18 cellular contexts compared by ENCODE assay signal in the genomic region with DNA sequence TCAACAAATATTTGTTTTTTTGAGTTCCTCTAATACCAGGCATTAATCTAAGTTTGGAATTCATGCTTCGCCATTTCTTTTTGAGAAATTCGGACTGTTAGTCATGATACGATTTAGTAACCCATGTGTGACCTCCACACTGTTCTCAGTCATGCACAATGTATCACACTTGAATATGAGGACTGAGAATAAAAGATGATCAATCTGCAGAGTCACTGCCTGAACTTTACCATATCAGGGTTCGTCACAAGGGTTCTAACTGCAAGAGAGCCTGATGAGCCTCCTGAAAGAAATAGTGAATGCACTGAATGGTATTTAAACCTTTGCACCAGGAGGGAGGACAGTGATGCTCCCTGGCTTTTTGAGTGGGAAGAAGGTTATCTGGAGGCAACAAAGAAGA. TPM values are rescaled to one million over a fixed set of nuclear protein-coding genes. Genes with fewer than 3 reads are reported as not detected.
DNase-seq lines count a peak whose midpoint lies in the region; ATAC-seq lines count a peak whose summit lies in the region.
"Had no signal": no experiment of that assay in that cellular context is flagged by ENCODE, and none has a peak within 500 bp of the region (broad histone marks: within the 10 kb centered on the region; RNA-seq: fewer than 3 reads in every experiment).

No MANE protein-coding gene starts in this region.

- peaks cover 2% of the 10 kb centered on the region for H3K27me3 Mint-ChIP-seq in activated naive CD8-positive, alpha-beta T cell
- H3K27me3 Mint-ChIP-seq in activated naive CD8-positive, alpha-beta T cell treated with anti-CD3 and anti-CD28 coated beads for 36 hours, result peaks cover 38% of the 10 kb centered on the region
- H3K27me3 Mint-ChIP-seq in central memory CD8-positive, alpha-beta T cell, result no peaks in the 10 kb centered on the region
- peaks cover 19% of the 10 kb centered on the region for H3K27me3 Mint-ChIP-seq in stimulated activated naive CD8-positive, alpha-beta T cell treated with anti-CD3 and anti-CD28 coated beads, Interleukin-15, Interleukin-2, amounts not matched to agents 100 ng/mL and 50 ng/mL, for 24 hours
- H3K27me3 Mint-ChIP-seq: CD4-positive, alpha-beta T cell had no signal

- H3K9me3 Mint-ChIP-seq in activated naive CD8-positive, alpha-beta T cell (ENCODE audit: low read depth), result no peaks in the 10 kb centered on the region
- H3K9me3 Mint-ChIP-seq in activated naive CD8-positive, alpha-beta T cell treated with anti-CD3 and anti-CD28 coated beads for 36 hours, result peaks cover 4% of the 10 kb centered on the region
- H3K9me3 Mint-ChIP-seq in central memory CD8-positive, alpha-beta T cell, result no peaks in the 10 kb centered on the region
- no peaks in the 10 kb centered on the region for H3K9me3 Mint-ChIP-seq in stimulated activated naive CD8-positive, alpha-beta T cell treated with anti-CD3 and anti-CD28 coated beads, Interleukin-15, Interleukin-2, amounts not matched to agents 100 ng/mL and 50 ng/mL, for 24 hours
- H3K9me3 Mint-ChIP-seq: CD4-positive, alpha-beta T cell had no signal

- no peaks in the 10 kb centered on the region for H3K36me3 Mint-ChIP-seq in activated naive CD8-positive, alpha-beta T cell
- H3K36me3 Mint-ChIP-seq in activated naive CD8-positive, alpha-beta T cell treated with anti-CD3 and anti-CD28 coated beads for 36 hours, result peaks cover 9% of the 10 kb centered on the region
- peaks cover 1% of the 10 kb centered on the region for H3K36me3 Mint-ChIP-seq in central memory CD8-positive, alpha-beta T cell (ENCODE audit: insufficient read depth)
- H3K36me3 Mint-ChIP-seq in stimulated activated naive CD8-positive, alpha-beta T cell treated with anti-CD3 and anti-CD28 coated beads, Interleukin-15, Interleukin-2, amounts not matched to agents 100 ng/mL and 50 ng/mL, for 24 hours (ENCODE audit: low read depth), result no peaks in the 10 kb centered on the region

- ATAC-seq in activated CD4-positive, CD25-positive, alpha-beta regulatory T cell treated with anti-CD3 and anti-CD28 coated beads, Interleukin-2, amount 50 U/mL, for 24 hours, result peak; percentile 15 to 22
- no peak for ATAC-seq in central memory CD8-positive, alpha-beta T cell (replicated peaks; ENCODE audit: extremely low read depth, poor library complexity, severe bottlenecking)
- ATAC-seq: PC-3 had no signal

- peak overlapping the region; percentile 42 for H3K4me3 Mint-ChIP-seq in activated naive CD8-positive, alpha-beta T cell
- H3K4me3 Mint-ChIP-seq in activated naive CD8-positive, alpha-beta T cell treated with anti-CD3 and anti-CD28 coated beads for 36 hours, result no peak overlapping the region
- H3K4me3 Mint-ChIP-seq in central memory CD8-positive, alpha-beta T cell, result no peak overlapping the region
- H3K4me3 Mint-ChIP-seq in stimulated activated naive CD8-positive, alpha-beta T cell treated with anti-CD3 and anti-CD28 coated beads, Interleukin-15, Interleukin-2, amounts not matched to agents 100 ng/mL and 50 ng/mL, for 24 hours, result no peak overlapping the region
- H3K4me3 Mint-ChIP-seq: CD4-positive, alpha-beta T cell had no signal

- peak overlapping the region; percentile 84 for H3K27ac Mint-ChIP-seq in activated naive CD8-positive, alpha-beta T cell
- no peak overlapping the region for H3K27ac Mint-ChIP-seq in activated naive CD8-positive, alpha-beta T cell treated with anti-CD3 and anti-CD28 coated beads for 36 hours
- H3K27ac Mint-ChIP-seq in central memory CD8-positive, alpha-beta T cell (ENCODE audit: low read depth), result peak overlapping the region; percentile 82
- peak overlapping the region; percentile 90 for H3K27ac Mint-ChIP-seq in stimulated activated naive CD8-positive, alpha-beta T cell treated with anti-CD3 and anti-CD28 coated beads, Interleukin-15, Interleukin-2, amounts not matched to agents 100 ng/mL and 50 ng/mL, for 24 hours

- DNase-seq in activated CD4-positive, CD25-positive, alpha-beta regulatory T cell treated with anti-CD3 and anti-CD28 coated beads, Interleukin-2, amount 50 U/mL, for 72 hours, result no peak
- no peak for DNase-seq in activated naive CD8-positive, alpha-beta T cell treated with anti-CD3 and anti-CD28 coated beads for 36 hours
- DNase-seq in central memory CD8-positive, alpha-beta T cell (ENCODE audit: low spot score in 2 of 2), result no peak
- DNase-seq in NK-92 (lab: John Stamatoyannopoulos, UW; ENCODE audit: unreplicated experiment), result no peak
- DNase-seq in activated effector memory CD4-positive, alpha-beta T cell treated with Interleukin-2 at 50 U/mL for 16 hours, result no peak
- DNase-seq: BE2C; CD4-positive, alpha-beta T cell; DMS79; NCI-H1436 treated with DMSO at 0.1 percent for 48 hours; NCI-H2029 treated with DMSO at 0.1 percent for 48 hours; NCI-H2171 treated with DMSO at 0.1 percent for 48 hours; NCI-H748 treated with DMSO at 0.1 percent for 48 hours; PC-3 had no signal

- peaks cover 62% of the 10 kb centered on the region for H3K4me1 Mint-ChIP-seq in activated naive CD8-positive, alpha-beta T cell (ENCODE audit: low read depth)
- peaks cover 55% of the 10 kb centered on the region for H3K4me1 Mint-ChIP-seq in activated naive CD8-positive, alpha-beta T cell treated with anti-CD3 and anti-CD28 coated beads for 36 hours
- H3K4me1 Mint-ChIP-seq in central memory CD8-positive, alpha-beta T cell, result peaks cover 65% of the 10 kb centered on the region
- peaks cover 66% of the 10 kb centered on the region for H3K4me1 Mint-ChIP-seq in stimulated activated naive CD8-positive, alpha-beta T cell treated with anti-CD3 and anti-CD28 coated beads, Interleukin-15, Interleukin-2, amounts not matched to agents 100 ng/mL and 50 ng/mL, for 24 hours (ENCODE audit: low read depth)

RNA-seq across cellular contexts. Expression of gene FASLG, which starts 10.9 kb away (rescaled TPM):
- total RNA-seq in activated naive CD8-positive, alpha-beta T cell treated with anti-CD3 and anti-CD28 coated beads for 36 hours, result 10 to 100 TPM; 11.8 to 12.5 TPM
- total RNA-seq: HT1080, NCI-H460 had no signal
